Comparison of ENCODE assay signal across 18 cellular contexts in genomic region chr2:66938471-66938967, GRCh38.
DNase-seq lines count a peak whose midpoint lies in the region; ATAC-seq, FAIRE-seq and TF ChIP-seq lines count a peak whose summit lies in the region.
"Had no signal": no experiment of that assay in that cellular context is flagged by ENCODE, and none has a peak within 500 bp of the region (broad histone marks: within the 10 kb centered on the region; RNA-seq: fewer than 3 reads in every experiment).

No MANE protein-coding gene starts in this region.

- no peaks in the 10 kb centered on the region for H3K36me3 ChIP-seq in IMR-90 (ENCODE audit: control insufficient read depth, insufficient read depth, low read length)
- H3K36me3 ChIP-seq: BE2C had no signal

- no peak overlapping the region for H4K91ac ChIP-seq in IMR-90 (ENCODE audit: insufficient read depth, low read depth, low read length)

- peaks cover 5% of the 10 kb centered on the region for H3K9me3 Mint-ChIP-seq in mesothelial cell of epicardium
- peaks cover 3% of the 10 kb centered on the region for H3K9me3 Mint-ChIP-seq in activated T-cell treated with anti-CD3 and anti-CD28 coated beads, Interleukin-2, amount 50 U/mL, for 4 hours
- H3K9me3 Mint-ChIP-seq: GM23338 had no signal

- H3K4me1 ChIP-seq in A549 (no peaks in the 10 kb centered on the region), IMR-90 (ENCODE audit: control insufficient read depth, insufficient read depth, low read length) (no peaks in the 10 kb centered on the region)
- H3K4me1 ChIP-seq: BE2C had no signal

- WGBS in A549 (ENCODE audit: missing lambda C conversion rate) = 9% methylated on average over 1 of the region's 1 CpG
- WGBS in IMR-90 (ENCODE audit: extremely low coverage in 2 of 2, insufficient read length in 1 of 2), 2 experiments = no CpG with 5 or more reads among the region's 1 CpG

- dilution Hi-C loops in IMR-90 (cut with HindIII; ENCODE audit: low sequenced_read_pairs, unreplicated experiment) = no loop called here

- no peak overlapping the region for H2AFZ ChIP-seq in IMR-90 (replicated peaks; ENCODE audit: low read length, poor library complexity)
- H2AFZ ChIP-seq: GM23338 had no signal

- no peaks in the 10 kb centered on the region for H3K36me3 Mint-ChIP-seq in mesothelial cell of epicardium
- no peaks in the 10 kb centered on the region for H3K36me3 Mint-ChIP-seq in activated T-cell treated with anti-CD3 and anti-CD28 coated beads, Interleukin-2, amount 50 U/mL, for 4 hours (ENCODE audit: insufficient read depth)
- H3K36me3 Mint-ChIP-seq: CD4-positive, CD25-positive, alpha-beta regulatory T cell; CD8-positive, alpha-beta memory T cell had no signal

- BruUV-seq in IMR-90 (replicated peaks; lab: Mats Ljungman, UMichigan) = no TSS peak

- H2BK15ac ChIP-seq in IMR-90 (ENCODE audit: low read depth, low read length) = no peak overlapping the region

- no peak overlapping the region for H3K23ac ChIP-seq in IMR-90 (ENCODE audit: low read depth, low read length)

- peaks cover 45% of the 10 kb centered on the region for H3K4me1 Mint-ChIP-seq in mesothelial cell of epicardium
- no peaks in the 10 kb centered on the region for H3K4me1 Mint-ChIP-seq in activated T-cell treated with anti-CD3 and anti-CD28 coated beads, Interleukin-2, amount 50 U/mL, for 4 hours (ENCODE audit: low read depth)
- H3K4me1 Mint-ChIP-seq: CD4-positive, CD25-positive, alpha-beta regulatory T cell; CD8-positive, alpha-beta memory T cell; GM23338 had no signal

- H3K56ac ChIP-seq in IMR-90 (ENCODE audit: extremely low read depth, insufficient read depth, low read length) = no peak overlapping the region

- CTCF ChIA-PET in A549 (lab: Yijun Ruan, JAX) = no interaction called here
- CTCF ChIA-PET in IMR-90 (lab: Yijun Ruan, JAX) = no interaction called here

- H2BK120ac ChIP-seq in IMR-90 (ENCODE audit: low read depth, low read length) = no peak overlapping the region

- no peaks in the 10 kb centered on the region for H3K27me3 ChIP-seq in IMR-90 (ENCODE audit: control insufficient read depth, insufficient read depth, low read length)
- H3K27me3 ChIP-seq: BE2C had no signal

- no peak overlapping the region for H3K4me3 Mint-ChIP-seq in mesothelial cell of epicardium
- H3K4me3 Mint-ChIP-seq in activated T-cell treated with anti-CD3 and anti-CD28 coated beads, Interleukin-2, amount 50 U/mL, for 4 hours = no peak overlapping the region
- H3K4me3 Mint-ChIP-seq: CD4-positive, CD25-positive, alpha-beta regulatory T cell; CD8-positive, alpha-beta memory T cell; GM23338 had no signal

- no peak overlapping the region for H3K4ac ChIP-seq in IMR-90 (ENCODE audit: low read depth, low read length)

- no peak overlapping the region for H3K14ac ChIP-seq in IMR-90 (replicated peaks; ENCODE audit: low read depth, low read length)

- no peaks in the 10 kb centered on the region for H3K9me3 ChIP-seq in A549
- no peaks in the 10 kb centered on the region for H3K9me3 ChIP-seq in IMR-90 (ENCODE audit: control insufficient read depth, insufficient read depth, low read length)
- H3K9me3 ChIP-seq: BE2C had no signal

- no peaks in the 10 kb centered on the region for H3K27me3 Mint-ChIP-seq in mesothelial cell of epicardium (ENCODE audit: low read depth)
- H3K27me3 Mint-ChIP-seq in activated T-cell treated with anti-CD3 and anti-CD28 coated beads, Interleukin-2, amount 50 U/mL, for 4 hours (ENCODE audit: low read depth) = no peaks in the 10 kb centered on the region
- H3K27me3 Mint-ChIP-seq: CD4-positive, CD25-positive, alpha-beta regulatory T cell; CD8-positive, alpha-beta memory T cell had no signal

- H4K20me1 ChIP-seq in IMR-90 (ENCODE audit: insufficient read depth, low read length) = no peaks in the 10 kb centered on the region

- H3K4me3 ChIP-seq in A549 (no peak overlapping the region), IMR-90 (ENCODE audit: insufficient read depth, low read depth, low read length) (no peak overlapping the region), epithelial cell of esophagus (ENCODE audit: low read length) (no peak overlapping the region)
- H3K4me3 ChIP-seq: GM23338 had no signal

- H2AK5ac ChIP-seq in IMR-90 (ENCODE audit: low read depth, low read length) = no peak overlapping the region

- no peak for FAIRE-seq in A549 (lab: Jason Lieb, UNC)
- FAIRE-seq: D721Med, G401.6, H54 had no signal

- no peak overlapping the region for H3K4me2 ChIP-seq in A549
- H3K4me2 ChIP-seq in IMR-90 (ENCODE audit: low read depth, low read length) = no peak overlapping the region
- H3K4me2 ChIP-seq: GM23338 had no signal

- POLR2A ChIA-PET in A549 (lab: Yijun Ruan, JAX) = no interaction called here
- POLR2A ChIA-PET in IMR-90 (lab: Charles Lee; ENCODE audit: unreplicated experiment) = no interaction called here

- no peak overlapping the region for H4K8ac ChIP-seq in IMR-90 (ENCODE audit: low read depth in 2 of 2, low read length in 2 of 2)

- ATAC-seq in A549 (no peak), IMR-90 (ENCODE audit: low read depth) (no peak)
- ATAC-seq in activated T-cell treated with anti-CD3 and anti-CD28 coated beads, Interleukin-2, amount 50 U/mL, for 4 hours = no peak
- ATAC-seq: GM23338 had no signal

- TF ChIP-seq CTCF in A549 (IDR thresholded peaks at IDR 0.05) = no peak
- no peak for TF ChIP-seq CTCF in IMR-90 (conservative IDR thresholded peaks at IDR 0.05; ENCODE audit: low read depth, low read length)
- TF ChIP-seq CTCF in epithelial cell of esophagus (IDR thresholded peaks at IDR 0.05; ENCODE audit: insufficient read depth, low read depth, low read length, missing control alignments) = no peak
- TF ChIP-seq CTCF in mesothelial cell of epicardium (IDR thresholded peaks at IDR 0.05; ENCODE audit: unreplicated experiment) = no peak

- DNase-seq in A549 (ENCODE audit: low read depth in 1 of 2, low spot score in 1 of 2) (no peak), IMR-90 (no peak), epithelial cell of esophagus (ENCODE audit: low read depth) (peak; percentile 59), mesothelial cell of epicardium (ENCODE audit: low spot score in 2 of 2, unreplicated experiment in 2 of 2) (no peak), NCI-H510A (lab: John Stamatoyannopoulos, UW) (no peak), NCI-H1417 (lab: John Stamatoyannopoulos, UW) (no peak)
- DNase-seq in activated T-cell treated with anti-CD3 and anti-CD28 coated beads, Interleukin-2, amount 50 U/mL, for 4 hours = no peak
- DNase-seq: ACHN; BE2C; C1 segment of cervical spinal cord; CD4-positive, CD25-positive, alpha-beta regulatory T cell; CD8-positive, alpha-beta memory T cell; COR-L47; HCEC 1CT had no signal

- H3K9ac ChIP-seq in IMR-90 (ENCODE audit: low read depth, low read length) = no peak overlapping the region

- in situ Hi-C loops in IMR-90 (cut with MboI; ENCODE audit: low sequenced_read_pairs) = no loop called here

- no peak overlapping the region for H2BK5ac ChIP-seq in IMR-90 (ENCODE audit: low read depth, low read length, poor library complexity, severe bottlenecking)

- no peak overlapping the region for H2AK9ac ChIP-seq in IMR-90 (replicated peaks; ENCODE audit: low read depth, low read length, poor library complexity)

- intact Hi-C loops in IMR-90 (cut with micrococcal nuclease) = no loop called here

- H3K79me1 ChIP-seq in IMR-90 (ENCODE audit: low read depth in 1 of 2, low read length in 2 of 2) = no peaks in the 10 kb centered on the region

- TF ChIP-seq RAD21 in A549 (conservative IDR thresholded peaks at IDR 0.05 in 1 of 2, IDR thresholded peaks at IDR 0.05 in 1 of 2) = no peak
- TF ChIP-seq RAD21 in IMR-90 (IDR thresholded peaks at IDR 0.05; ENCODE audit: low read length) = no peak

- TF ChIP-seq EP300 in A549 (IDR thresholded peaks at IDR 0.05) = no peak

- no peak overlapping the region for H4K5ac ChIP-seq in IMR-90 (ENCODE audit: low read depth, low read length)

- no peak overlapping the region for H3K27ac ChIP-seq in A549
- H3K27ac ChIP-seq in IMR-90 (ENCODE audit: insufficient read depth, low read length) = no peak overlapping the region

- H3K27ac Mint-ChIP-seq in mesothelial cell of epicardium = peak overlapping the region; percentile 77
- H3K27ac Mint-ChIP-seq: CD4-positive, CD25-positive, alpha-beta regulatory T cell; CD8-positive, alpha-beta memory T cell; GM23338 had no signal

- H3K18ac ChIP-seq in IMR-90 (ENCODE audit: low read depth, low read length) = no peak overlapping the region

- TF ChIP-seq POLR2A in A549 (IDR thresholded peaks at IDR 0.05; ENCODE audit: low read length) (no peak), IMR-90 (IDR thresholded peaks at IDR 0.05; ENCODE audit: low read depth, low read length) (no peak)

- no peaks in the 10 kb centered on the region for H3K9me1 ChIP-seq in IMR-90 (ENCODE audit: insufficient read depth, low read length)

- no peak overlapping the region for H2BK20ac ChIP-seq in IMR-90 (ENCODE audit: low read depth, low read length)

TF ChIP-seq in A549, 52 proteins besides CTCF, POLR2A, EP300 and RAD21 (continues in another document):
- TF ChIP-seq KDM1A (IDR thresholded peaks at IDR 0.05; ENCODE audit: low read depth) (no peak), NFE2L2 (conservative IDR thresholded peaks at IDR 0.05; ENCODE audit: low read length) (peak; percentile 93)
- TF ChIP-seq, protein P1, sequence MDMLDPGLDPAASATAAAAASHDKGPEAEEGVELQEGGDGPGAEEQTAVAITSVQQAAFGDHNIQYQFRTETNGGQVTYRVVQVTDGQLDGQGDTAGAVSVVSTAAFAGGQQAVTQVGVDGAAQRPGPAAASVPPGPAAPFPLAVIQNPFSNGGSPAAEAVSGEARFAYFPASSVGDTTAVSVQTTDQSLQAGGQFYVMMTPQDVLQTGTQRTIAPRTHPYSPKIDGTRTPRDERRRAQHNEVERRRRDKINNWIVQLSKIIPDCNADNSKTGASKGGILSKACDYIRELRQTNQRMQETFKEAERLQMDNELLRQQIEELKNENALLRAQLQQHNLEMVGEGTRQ (IDR thresholded peaks at IDR 0.05) = no peak

TF ChIP-seq in IMR-90, 13 proteins besides CTCF, POLR2A, EP300 and RAD21 (continues in another document):
- no peak for TF ChIP-seq MAZ (IDR thresholded peaks at IDR 0.05; ENCODE audit: borderline replicate concordance, low read depth, low read length)
- peak; percentile 78 for TF ChIP-seq NFE2L2 (IDR thresholded peaks at IDR 0.05; ENCODE audit: low read depth, low read length)
- no peak for TF ChIP-seq SMC3 (IDR thresholded peaks at IDR 0.05; ENCODE audit: low read depth, low read length)
- no peak for TF ChIP-seq RFX5 (IDR thresholded peaks at IDR 0.05; ENCODE audit: low read depth, low read length)
- TF ChIP-seq MXI1 (IDR thresholded peaks at IDR 0.05; ENCODE audit: borderline replicate concordance, low read depth, low read length) = no peak
- no peak for TF ChIP-seq FOS (IDR thresholded peaks at IDR 0.05; ENCODE audit: low read depth, low read length)
- TF ChIP-seq MAFK (IDR thresholded peaks at IDR 0.05; ENCODE audit: low read depth, low read length) = no peak
- TF ChIP-seq CEBPB (IDR thresholded peaks at IDR 0.05; ENCODE audit: low read depth, low read length) = no peak
